In genomic region chr12:130639759-130640158, GRCh38 we compare ENCODE assay signal across 2 cellular contexts.
TF ChIP-seq lines count a peak whose summit lies in the region.

No MANE protein-coding gene starts in this region.

TF ChIP-seq in SK-N-SH treated with all-trans-retinoic acid at 6 μM for 48 hours, 23 proteins besides CTCF, POLR2A, EP300 and RAD21 (continued from another document):
- TF ChIP-seq, protein P1, sequence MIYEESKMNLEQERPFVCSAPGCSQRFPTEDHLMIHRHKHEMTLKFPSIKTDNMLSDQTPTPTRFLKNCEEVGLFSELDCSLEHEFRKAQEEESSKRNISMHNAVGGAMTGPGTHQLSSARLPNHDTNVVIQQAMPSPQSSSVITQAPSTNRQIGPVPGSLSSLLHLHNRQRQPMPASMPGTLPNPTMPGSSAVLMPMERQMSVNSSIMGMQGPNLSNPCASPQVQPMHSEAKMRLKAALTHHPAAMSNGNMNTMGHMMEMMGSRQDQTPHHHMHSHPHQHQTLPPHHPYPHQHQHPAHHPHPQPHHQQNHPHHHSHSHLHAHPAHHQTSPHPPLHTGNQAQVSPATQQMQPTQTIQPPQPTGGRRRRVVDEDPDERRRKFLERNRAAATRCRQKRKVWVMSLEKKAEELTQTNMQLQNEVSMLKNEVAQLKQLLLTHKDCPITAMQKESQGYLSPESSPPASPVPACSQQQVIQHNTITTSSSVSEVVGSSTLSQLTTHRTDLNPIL (CRISPR knock-in tag; IDR thresholded peaks at IDR 0.05; ENCODE audit: low read depth) = 0 out of 2 replicates have a peak, but pooled peaks have one; percentile 13

TF ChIP-seq in SK-N-SH, 30 proteins besides CTCF, POLR2A, EP300 and RAD21 (continued from another document):
- no peak for TF ChIP-seq REST (IDR thresholded peaks at IDR 0.05; ENCODE audit: low read depth, low read length)
- TF ChIP-seq SIN3A (IDR thresholded peaks at IDR 0.05; ENCODE audit: borderline replicate concordance, low read depth, low read length) = no peak
- TF ChIP-seq PBX3 (IDR thresholded peaks at IDR 0.05) = no peak
TF ChIP-seq in SK-N-SH: peak in this region for 0.
